Comparison of ENCODE assay signal across 1 cellular context in genomic region chr17:7484067-7484963, GRCh38.
TF ChIP-seq lines count a peak whose summit lies in the region.

Gene POLR2A, plus strand, starts transcription at chr17:7484366.

TF ChIP-seq in SK-N-SH treated with all-trans-retinoic acid at 6 μM for 48 hours, 23 proteins besides CTCF, POLR2A, EP300 and RAD21 (continued from another document):
- TF ChIP-seq PPARA (CRISPR knock-in tag; IDR thresholded peaks at IDR 0.05; ENCODE audit: borderline replicate concordance): no peak
- TF ChIP-seq ZNF8 (CRISPR knock-in tag; IDR thresholded peaks at IDR 0.05): peak; percentile 67; the same call in 1 of the 2 replicates
- TF ChIP-seq ZFP3 (CRISPR knock-in tag; IDR thresholded peaks at IDR 0.05): peak; percentile 18; the same call in 1 of the 2 replicates
- no peak for TF ChIP-seq OSR1 (CRISPR knock-in tag; IDR thresholded peaks at IDR 0.05)
- TF ChIP-seq GLIS3 (CRISPR knock-in tag; IDR thresholded peaks at IDR 0.05): peak; percentile 98
TF ChIP-seq in SK-N-SH treated with all-trans-retinoic acid at 6 μM for 48 hours: peak in this region for 16.
